1 cellular context compared by ENCODE assay signal in the genomic region with DNA sequence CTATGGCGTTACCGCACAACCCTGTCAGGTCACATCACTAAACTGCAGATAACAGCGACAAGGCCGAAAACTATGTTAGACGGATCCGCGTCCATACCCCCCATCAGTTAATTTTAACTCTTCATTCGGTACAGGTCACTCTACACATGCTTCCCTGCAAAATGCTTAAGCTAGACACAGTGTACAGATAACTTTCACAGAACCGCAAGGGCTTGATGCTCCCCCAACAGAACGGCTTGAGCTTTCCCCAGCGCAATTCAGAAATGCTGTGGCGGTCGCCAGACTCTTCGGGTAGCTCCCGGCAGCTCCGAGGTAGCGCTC.
TF ChIP-seq lines count a peak whose summit lies in the region.

No MANE protein-coding gene starts in this region.

TF ChIP-seq in endothelial cell of umbilical vein, 7 proteins besides CTCF, POLR2A, EP300 and RAD21 (continued from another document):
- TF ChIP-seq, protein P1, sequence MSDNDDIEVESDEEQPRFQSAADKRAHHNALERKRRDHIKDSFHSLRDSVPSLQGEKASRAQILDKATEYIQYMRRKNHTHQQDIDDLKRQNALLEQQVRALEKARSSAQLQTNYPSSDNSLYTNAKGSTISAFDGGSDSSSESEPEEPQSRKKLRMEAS (IDR thresholded peaks at IDR 0.05; ENCODE audit: insufficient read depth, insufficient read length), result no peak
- TF ChIP-seq POLR2AphosphoS5 (IDR thresholded peaks at IDR 0.05; ENCODE audit: insufficient read depth, low read depth, low read length), result no peak
- no peak for TF ChIP-seq MYC (IDR thresholded peaks at IDR 0.05; ENCODE audit: low read depth, low read length)
- TF ChIP-seq GATA2 (IDR thresholded peaks at IDR 0.05; ENCODE audit: insufficient read depth, insufficient read length, low read depth, low read length), result no peak
- TF ChIP-seq JUN (IDR thresholded peaks at IDR 0.05; ENCODE audit: borderline replicate concordance, insufficient read depth, insufficient read length, low read depth), result no peak
